9 cellular contexts compared by ENCODE assay signal in genomic region chr19:8506402-8506957, GRCh38. TPM values are rescaled to one million over a fixed set of nuclear protein-coding genes. Genes with fewer than 3 reads are reported as not detected.
DNase-seq lines count a peak whose midpoint lies in the region; ATAC-seq and TF ChIP-seq lines count a peak whose summit lies in the region.
"Had no signal": no experiment of that assay in that cellular context is flagged by ENCODE, and none has a peak within 500 bp of the region (broad histone marks: within the 10 kb centered on the region; RNA-seq: fewer than 3 reads in every experiment).

No MANE protein-coding gene starts in this region.

- no peaks in the 10 kb centered on the region for H3K27me3 ChIP-seq in CD4-positive, alpha-beta memory T cell (ENCODE audit: insufficient read depth, low read length)
- no peaks in the 10 kb centered on the region for H3K27me3 ChIP-seq in breast epithelium
- H3K27me3 ChIP-seq in mononuclear cell (ENCODE audit: insufficient read depth, low read length): no peaks in the 10 kb centered on the region

- H3K4me3 Mint-ChIP-seq in CD4-positive, alpha-beta memory T cell: peak overlapping the region; percentile 88 to 95 (median 91)

- no peaks in the 10 kb centered on the region for H3K9me3 ChIP-seq in CD4-positive, alpha-beta memory T cell (ENCODE audit: control insufficient read depth in 1 of 2, low read length in 2 of 2)
- H3K9me3 ChIP-seq in breast epithelium (no peaks in the 10 kb centered on the region), mononuclear cell (ENCODE audit: low read depth, low read length) (no peaks in the 10 kb centered on the region)

- no peaks in the 10 kb centered on the region for H3K36me3 ChIP-seq in CD4-positive, alpha-beta memory T cell (ENCODE audit: insufficient read depth, low read length)
- H3K36me3 ChIP-seq in breast epithelium: no peaks in the 10 kb centered on the region

- CTCF ChIA-PET in CD4-positive, alpha-beta memory T cell (lab: Charles Lee; ENCODE audit: partially characterized antibody): interaction anchor here (0.7 to 5.6 kb wide), 15 partner anchors 9 to 94 kb away, joined by 3 to 80 read pairs (median 5); partner anchors contain the start of genes MARCHF2, MYO1F and ZNF414

- TF ChIP-seq CTCF in LNCAP (IDR thresholded peaks at IDR 0.05): peak; percentile 5; the same call in 1 of the 2 replicates
- peak in 2 of 3 donors; percentile 1 to 8 for TF ChIP-seq CTCF in breast epithelium (IDR thresholded peaks at IDR 0.05)
- no peak for TF ChIP-seq CTCF in GM20000 (IDR thresholded peaks at IDR 0.05; ENCODE audit: extremely low read depth, missing control alignments)

- H3K4me1 Mint-ChIP-seq in CD4-positive, alpha-beta memory T cell: peaks cover 4 to 33% (median 9%) of the 10 kb centered on the region in 4 donors

- H3K27me3 Mint-ChIP-seq in CD4-positive, alpha-beta memory T cell: no peaks in the 10 kb centered on the region

- intact Hi-C loops in CD4-positive, alpha-beta memory T cell (cut with micrococcal nuclease): loop anchor here (1.0 to 5.0 kb wide), 4 partner anchors 11 to 154 kb away; partner anchors contain the start of gene MARCHF2
- intact Hi-C loops in breast epithelium (cut with DNase I; ENCODE audit: low total_unique reads): no loop called here

- no peak for DNase-seq in CD4-positive, alpha-beta memory T cell
- DNase-seq in breast epithelium (ENCODE audit: low spot score in 2 of 2): no peak
- no peak for DNase-seq in GM20000 (ENCODE audit: low spot score)
- DNase-seq in NCI-H226: no peak
- no peak for DNase-seq in HCEC 1CT

- POLR2A ChIA-PET in CD4-positive, alpha-beta memory T cell (lab: Charles Lee; ENCODE audit: partially characterized antibody): interaction anchor here (1.0 to 4.1 kb wide), 10 partner anchors 8 to 72 kb away, joined by 3 to 44 read pairs (median 12); partner anchors contain the start of genes MYO1F and ZNF414

- peaks cover 13% of the 10 kb centered on the region for H3K4me1 ChIP-seq in CD4-positive, alpha-beta memory T cell (ENCODE audit: insufficient read depth, low read length)
- H3K4me1 ChIP-seq in breast epithelium (peaks cover 0 to 2% of the 10 kb centered on the region in 2 donors), mononuclear cell (ENCODE audit: insufficient read depth, low read length) (peaks cover 57% of the 10 kb centered on the region)

- no peak for TF ChIP-seq POLR2A in breast epithelium (IDR thresholded peaks at IDR 0.05)

- H3K36me3 Mint-ChIP-seq in CD4-positive, alpha-beta memory T cell: peaks cover 0 to 11% of the 10 kb centered on the region in 2 donors

- ATAC-seq in HG02852 (IDR thresholded peaks at IDR 0.05; ENCODE audit: unreplicated experiment): no peak

- peak overlapping the region; percentile 52 to 57 for H3K4me3 ChIP-seq in CD4-positive, alpha-beta memory T cell (ENCODE audit: low read length in 2 of 2)
- H3K4me3 ChIP-seq in breast epithelium: peak overlapping the region; percentile 48 to 75 (median 59)
- H3K4me3 ChIP-seq in mononuclear cell (ENCODE audit: low read length): peak overlapping the region; percentile 43

- peak overlapping the region in 6 of 7 donors; percentile 36 to 94 (median 79) for H3K27ac Mint-ChIP-seq in CD4-positive, alpha-beta memory T cell

- no peaks in the 10 kb centered on the region for H3K9me3 Mint-ChIP-seq in CD4-positive, alpha-beta memory T cell

- peak overlapping the region; percentile 22 for H3K27ac ChIP-seq in CD4-positive, alpha-beta memory T cell (ENCODE audit: low read depth, low read length)
- peak overlapping the region in 1 of 2 donors; percentile 67 for H3K27ac ChIP-seq in breast epithelium

RNA-seq across cellular contexts. Expression of gene PRAM1, which starts 4.0 kb away (rescaled TPM):
- 1 to 10 TPM; 2.3 to 2.6 TPM for total RNA-seq in CD4-positive, alpha-beta memory T cell
- not detected for polyA plus RNA-seq in CD4-positive, alpha-beta memory T cell
- total RNA-seq in breast epithelium: under 1 TPM; 0.16 to 0.73 (median 0.33) TPM
- total RNA-seq in mononuclear cell: 5.7 TPM
- total RNA-seq: myocyte had no signal

RNA-seq across cellular contexts. Expression of gene ZNF414, which starts 7.5 kb away (rescaled TPM):
- 10 to 100 TPM; 45.1 to 50.4 TPM for total RNA-seq in CD4-positive, alpha-beta memory T cell
- polyA plus RNA-seq in CD4-positive, alpha-beta memory T cell: 10 to 100 TPM in 1 of 2 donors, 1 to 10 TPM in 1; 9.5 to 25.8 TPM
- total RNA-seq in breast epithelium (10 to 100 TPM in 1 of 3 donors, 1 to 10 TPM in 2; 7.4 to 13.5 (median 7.5) TPM), mononuclear cell (5.6 TPM)
